In the genomic region with DNA sequence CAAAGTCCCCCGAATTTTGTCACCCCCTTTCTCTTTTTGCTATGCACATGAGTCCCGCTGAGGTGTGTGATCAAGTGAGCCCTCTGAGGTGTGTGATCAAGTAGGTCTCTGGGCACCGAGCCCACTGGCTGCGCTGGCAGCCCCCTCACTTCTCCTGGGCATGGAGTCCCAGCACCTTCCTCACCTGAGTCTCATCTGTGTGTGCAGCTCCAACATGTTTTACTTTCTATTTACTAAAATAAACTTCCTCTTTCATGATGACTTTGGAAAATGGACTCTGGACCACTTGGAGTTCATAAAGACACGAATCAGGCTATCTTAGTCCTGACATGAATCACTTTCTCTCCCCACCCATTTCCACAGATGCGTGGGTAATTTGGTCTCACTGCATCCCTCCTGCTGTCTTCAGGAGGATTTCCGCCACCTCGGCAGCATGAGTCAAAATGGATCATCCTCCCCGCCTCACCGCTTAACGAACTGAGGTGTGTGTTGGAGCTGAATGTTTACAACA, we compare ENCODE assay signal across 1 cellular context.
A peak's percentile ranks its signal among the peaks of the same experiment; 100 is the strongest.
TF ChIP-seq lines count a peak whose summit lies in the region.

No MANE protein-coding gene starts in this region.

TF ChIP-seq in GM12878, 131 proteins besides CTCF, POLR2A, EP300 and RAD21:
- TF ChIP-seq IKZF1 (conservative IDR thresholded peaks at IDR 0.05) (peak; percentile 84), CHD2 (IDR thresholded peaks at IDR 0.05; ENCODE audit: borderline replicate concordance, low read depth, low read length) (0 out of 2 replicates have a peak, but pooled peaks have one; percentile 18), BHLHE40 (IDR thresholded peaks at IDR 0.05; ENCODE audit: borderline replicate concordance in 1 of 2, low read depth in 2 of 2, low read length in 1 of 2) (peak in 1 of 2 experiments; percentile 24; a peak in 1 of 4 replicates), CBX5 (IDR thresholded peaks at IDR 0.05; ENCODE audit: low read depth) (0 out of 2 replicates have a peak, but pooled peaks have one; percentile 26), NFYA (IDR thresholded peaks at IDR 0.05; ENCODE audit: borderline replicate concordance, low read depth, low read length) (no peak), RUNX3 (IDR thresholded peaks at IDR 0.05; ENCODE audit: low read length) (peak; percentile 76), JUNB (IDR thresholded peaks at IDR 0.05) (peak; percentile 60; the same call in 1 of the 2 replicates), MEF2A (IDR thresholded peaks at IDR 0.05; ENCODE audit: insufficient read depth, low read depth, low read length) (peak; percentile 86), MTA2 (IDR thresholded peaks at IDR 0.05; ENCODE audit: low read depth) (peak; percentile 59), FOXM1 (IDR thresholded peaks at IDR 0.05; ENCODE audit: low read depth, low read length) (peak; percentile 69; the same call in 1 of the 2 replicates), JUND (IDR thresholded peaks at IDR 0.05; ENCODE audit: low read depth, low read length) (0 out of 2 replicates have a peak, but pooled peaks have one; percentile 15), YY1 (IDR thresholded peaks at IDR 0.05; ENCODE audit: low read depth, low read length) (peak; percentile 73; the same call in 1 of the 2 replicates), HDGF (IDR thresholded peaks at IDR 0.05) (no peak), EZH2 (IDR thresholded peaks at IDR 0.05; ENCODE audit: borderline replicate concordance, control insufficient read depth, low read depth, low read length) (no peak), IRF4 (IDR thresholded peaks at IDR 0.05; ENCODE audit: low read depth, low read length) (peak; percentile 28; the same call in 1 of the 2 replicates), IKZF2 (IDR thresholded peaks at IDR 0.05) (peak; percentile 87), ETV6 (conservative IDR thresholded peaks at IDR 0.05 in 1 of 2, IDR thresholded peaks at IDR 0.05 in 1 of 2; ENCODE audit: borderline replicate concordance in 1 of 2, low read depth in 1 of 2) (peak in 1 of 2 experiments; percentile 47; a peak in 1 of 4 replicates), NBN (IDR thresholded peaks at IDR 0.05) (0 out of 2 replicates have a peak, but pooled peaks have one; percentile 39), ZBED1 (IDR thresholded peaks at IDR 0.05; ENCODE audit: borderline replicate concordance) (0 out of 2 replicates have a peak, but pooled peaks have one; percentile 49), DPF2 (IDR thresholded peaks at IDR 0.05) (peak; percentile 81), MTA3 (IDR thresholded peaks at IDR 0.05; ENCODE audit: borderline replicate concordance, low read length) (no peak), MEF2B (IDR thresholded peaks at IDR 0.05; ENCODE audit: partially characterized antibody, poor library complexity, severe bottlenecking) (peak; percentile 39), BMI1 (IDR thresholded peaks at IDR 0.05; ENCODE audit: borderline replicate concordance) (peak; percentile 33; the same call in 1 of the 2 replicates), NR2F1 (conservative IDR thresholded peaks at IDR 0.05) (peak; percentile 85), NFIC (IDR thresholded peaks at IDR 0.05; ENCODE audit: low read depth, low read length) (peak; percentile 83), PAX5 (IDR thresholded peaks at IDR 0.05; ENCODE audit: borderline replicate concordance, low read depth, low read length) (0 out of 2 replicates have a peak, but pooled peaks have one; percentile 42), BCL11A (IDR thresholded peaks at IDR 0.05; ENCODE audit: low read depth, low read length) (peak; percentile 62; the same call in 1 of the 2 replicates), EED (IDR thresholded peaks at IDR 0.05; ENCODE audit: low read depth) (peak; percentile 86), GABPA (IDR thresholded peaks at IDR 0.05; ENCODE audit: low read depth) (0 out of 2 replicates have a peak, but pooled peaks have one; percentile 25), SPI1 (IDR thresholded peaks at IDR 0.05; ENCODE audit: borderline replicate concordance, insufficient read depth, low read depth, low read length) (no peak)
- TF ChIP-seq, protein P1, sequence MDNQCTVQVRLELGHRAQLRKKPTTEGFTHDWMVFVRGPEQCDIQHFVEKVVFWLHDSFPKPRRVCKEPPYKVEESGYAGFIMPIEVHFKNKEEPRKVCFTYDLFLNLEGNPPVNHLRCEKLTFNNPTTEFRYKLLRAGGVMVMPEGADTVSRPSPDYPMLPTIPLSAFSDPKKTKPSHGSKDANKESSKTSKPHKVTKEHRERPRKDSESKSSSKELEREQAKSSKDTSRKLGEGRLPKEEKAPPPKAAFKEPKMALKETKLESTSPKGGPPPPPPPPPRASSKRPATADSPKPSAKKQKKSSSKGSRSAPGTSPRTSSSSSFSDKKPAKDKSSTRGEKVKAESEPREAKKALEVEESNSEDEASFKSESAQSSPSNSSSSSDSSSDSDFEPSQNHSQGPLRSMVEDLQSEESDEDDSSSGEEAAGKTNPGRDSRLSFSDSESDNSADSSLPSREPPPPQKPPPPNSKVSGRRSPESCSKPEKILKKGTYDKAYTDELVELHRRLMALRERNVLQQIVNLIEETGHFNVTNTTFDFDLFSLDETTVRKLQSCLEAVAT (IDR thresholded peaks at IDR 0.05) = peak; percentile 70
- TF ChIP-seq, protein P2, sequence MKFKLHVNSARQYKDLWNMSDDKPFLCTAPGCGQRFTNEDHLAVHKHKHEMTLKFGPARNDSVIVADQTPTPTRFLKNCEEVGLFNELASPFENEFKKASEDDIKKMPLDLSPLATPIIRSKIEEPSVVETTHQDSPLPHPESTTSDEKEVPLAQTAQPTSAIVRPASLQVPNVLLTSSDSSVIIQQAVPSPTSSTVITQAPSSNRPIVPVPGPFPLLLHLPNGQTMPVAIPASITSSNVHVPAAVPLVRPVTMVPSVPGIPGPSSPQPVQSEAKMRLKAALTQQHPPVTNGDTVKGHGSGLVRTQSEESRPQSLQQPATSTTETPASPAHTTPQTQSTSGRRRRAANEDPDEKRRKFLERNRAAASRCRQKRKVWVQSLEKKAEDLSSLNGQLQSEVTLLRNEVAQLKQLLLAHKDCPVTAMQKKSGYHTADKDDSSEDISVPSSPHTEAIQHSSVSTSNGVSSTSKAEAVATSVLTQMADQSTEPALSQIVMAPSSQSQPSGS (IDR thresholded peaks at IDR 0.05; ENCODE audit: low read length) = peak; percentile 79; the same call in 1 of the 2 replicates
- TF ChIP-seq, protein P3, sequence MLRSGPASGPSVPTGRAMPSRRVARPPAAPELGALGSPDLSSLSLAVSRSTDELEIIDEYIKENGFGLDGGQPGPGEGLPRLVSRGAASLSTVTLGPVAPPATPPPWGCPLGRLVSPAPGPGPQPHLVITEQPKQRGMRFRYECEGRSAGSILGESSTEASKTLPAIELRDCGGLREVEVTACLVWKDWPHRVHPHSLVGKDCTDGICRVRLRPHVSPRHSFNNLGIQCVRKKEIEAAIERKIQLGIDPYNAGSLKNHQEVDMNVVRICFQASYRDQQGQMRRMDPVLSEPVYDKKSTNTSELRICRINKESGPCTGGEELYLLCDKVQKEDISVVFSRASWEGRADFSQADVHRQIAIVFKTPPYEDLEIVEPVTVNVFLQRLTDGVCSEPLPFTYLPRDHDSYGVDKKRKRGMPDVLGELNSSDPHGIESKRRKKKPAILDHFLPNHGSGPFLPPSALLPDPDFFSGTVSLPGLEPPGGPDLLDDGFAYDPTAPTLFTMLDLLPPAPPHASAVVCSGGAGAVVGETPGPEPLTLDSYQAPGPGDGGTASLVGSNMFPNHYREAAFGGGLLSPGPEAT (IDR thresholded peaks at IDR 0.05; ENCODE audit: low read depth) = peak; percentile 51; the same call in 1 of the 2 replicates
- TF ChIP-seq, protein P4, sequence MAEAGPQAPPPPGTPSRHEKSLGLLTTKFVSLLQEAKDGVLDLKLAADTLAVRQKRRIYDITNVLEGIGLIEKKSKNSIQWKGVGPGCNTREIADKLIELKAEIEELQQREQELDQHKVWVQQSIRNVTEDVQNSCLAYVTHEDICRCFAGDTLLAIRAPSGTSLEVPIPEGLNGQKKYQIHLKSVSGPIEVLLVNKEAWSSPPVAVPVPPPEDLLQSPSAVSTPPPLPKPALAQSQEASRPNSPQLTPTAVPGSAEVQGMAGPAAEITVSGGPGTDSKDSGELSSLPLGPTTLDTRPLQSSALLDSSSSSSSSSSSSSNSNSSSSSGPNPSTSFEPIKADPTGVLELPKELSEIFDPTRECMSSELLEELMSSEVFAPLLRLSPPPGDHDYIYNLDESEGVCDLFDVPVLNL (IDR thresholded peaks at IDR 0.05; ENCODE audit: low read depth, low read length) = no peak
- TF ChIP-seq, protein P5, sequence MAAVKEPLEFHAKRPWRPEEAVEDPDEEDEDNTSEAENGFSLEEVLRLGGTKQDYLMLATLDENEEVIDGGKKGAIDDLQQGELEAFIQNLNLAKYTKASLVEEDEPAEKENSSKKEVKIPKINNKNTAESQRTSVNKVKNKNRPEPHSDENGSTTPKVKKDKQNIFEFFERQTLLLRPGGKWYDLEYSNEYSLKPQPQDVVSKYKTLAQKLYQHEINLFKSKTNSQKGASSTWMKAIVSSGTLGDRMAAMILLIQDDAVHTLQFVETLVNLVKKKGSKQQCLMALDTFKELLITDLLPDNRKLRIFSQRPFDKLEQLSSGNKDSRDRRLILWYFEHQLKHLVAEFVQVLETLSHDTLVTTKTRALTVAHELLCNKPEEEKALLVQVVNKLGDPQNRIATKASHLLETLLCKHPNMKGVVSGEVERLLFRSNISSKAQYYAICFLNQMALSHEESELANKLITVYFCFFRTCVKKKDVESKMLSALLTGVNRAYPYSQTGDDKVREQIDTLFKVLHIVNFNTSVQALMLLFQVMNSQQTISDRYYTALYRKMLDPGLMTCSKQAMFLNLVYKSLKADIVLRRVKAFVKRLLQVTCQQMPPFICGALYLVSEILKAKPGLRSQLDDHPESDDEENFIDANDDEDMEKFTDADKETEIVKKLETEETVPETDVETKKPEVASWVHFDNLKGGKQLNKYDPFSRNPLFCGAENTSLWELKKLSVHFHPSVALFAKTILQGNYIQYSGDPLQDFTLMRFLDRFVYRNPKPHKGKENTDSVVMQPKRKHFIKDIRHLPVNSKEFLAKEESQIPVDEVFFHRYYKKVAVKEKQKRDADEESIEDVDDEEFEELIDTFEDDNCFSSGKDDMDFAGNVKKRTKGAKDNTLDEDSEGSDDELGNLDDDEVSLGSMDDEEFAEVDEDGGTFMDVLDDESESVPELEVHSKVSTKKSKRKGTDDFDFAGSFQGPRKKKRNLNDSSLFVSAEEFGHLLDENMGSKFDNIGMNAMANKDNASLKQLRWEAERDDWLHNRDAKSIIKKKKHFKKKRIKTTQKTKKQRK (IDR thresholded peaks at IDR 0.05; ENCODE audit: low read depth, low read length) = no peak
